13 cellular contexts compared by ENCODE assay signal in genomic region chr2:237492137-237492890, GRCh38. TPM values are rescaled to one million over a fixed set of nuclear protein-coding genes. Genes with fewer than 3 reads are reported as not detected.
"Had no signal": no experiment of that assay in that cellular context is flagged by ENCODE, and none has a peak within 500 bp of the region (broad histone marks: within the 10 kb centered on the region; RNA-seq: fewer than 3 reads in every experiment).

No MANE protein-coding gene starts in this region.

- DNase-seq: activated CD4-positive, alpha-beta T cell treated with anti-CD3 and anti-CD28 coated beads for 1 hour; activated gamma-delta T cell; activated naive CD8-positive, alpha-beta T cell treated with anti-CD3 and anti-CD28 coated beads for 36 hours; activated T-cell treated with anti-CD3 and anti-CD28 coated beads, Interleukin-2, amount 50 U/mL, for 4 hours; anterior cingulate cortex; stimulated activated CD4-positive, alpha-beta T cell treated with anti-CD3 and anti-CD28 coated beads, Interleukin-4, amount 100 ng/mL, for 4 hours; SW 1271; tibial artery had no signal

- H3K9ac ChIP-seq: parathyroid adenoma had no signal

- H3K27ac ChIP-seq: gastroesophageal sphincter, parathyroid adenoma, skin epidermis, tibial artery had no signal

- ATAC-seq: gastroesophageal sphincter had no signal

- H3K4me3 ChIP-seq: gastroesophageal sphincter, skin epidermis, tibial artery had no signal

- H3K36me3 ChIP-seq: gastroesophageal sphincter had no signal

- H2AFZ ChIP-seq: parathyroid adenoma had no signal

RNA-seq across cellular contexts. Expression of gene MLPH, which starts 5.3 kb away (rescaled TPM):
- total RNA-seq: activated CD4-positive, alpha-beta memory T cell treated with anti-CD3 and anti-CD28 coated beads for 36 hours; activated naive CD8-positive, alpha-beta T cell treated with anti-CD3 and anti-CD28 coated beads for 36 hours; endothelial cell of umbilical vein had no signal
- polyA plus RNA-seq: endothelial cell of umbilical vein had no signal
